Comparison of ENCODE assay signal across 9 cellular contexts in the genomic region with DNA sequence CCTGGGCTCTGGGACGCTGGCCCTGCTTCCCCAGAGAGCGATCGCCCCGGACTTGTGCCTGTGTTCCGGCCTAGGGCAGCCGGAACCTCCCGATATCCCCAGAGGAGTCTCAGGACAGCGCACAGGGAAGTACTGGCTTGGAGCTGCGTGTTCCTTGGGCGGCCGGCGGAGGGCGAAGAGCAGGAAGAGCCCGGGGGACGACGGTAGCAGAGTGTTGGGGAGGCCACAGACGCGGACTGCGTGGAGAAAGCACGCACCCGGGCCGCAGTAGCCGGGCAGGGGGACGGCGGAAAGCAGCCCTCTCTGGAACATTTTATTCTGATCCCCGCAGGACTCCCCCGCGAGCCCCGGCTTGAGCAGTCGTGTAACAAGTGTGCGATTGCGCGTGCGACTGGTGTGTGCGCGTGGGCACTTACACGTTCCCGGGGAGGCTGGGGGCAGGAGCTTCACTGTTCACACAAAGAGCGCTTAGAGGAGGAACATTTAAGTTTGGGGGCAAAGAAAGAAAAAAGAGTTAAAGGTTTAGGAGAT. TPM values are rescaled to one million over a fixed set of nuclear protein-coding genes. Genes with fewer than 3 reads are reported as not detected.
A peak's percentile ranks its signal among the peaks of the same experiment; 100 is the strongest.
DNase-seq lines count a peak whose midpoint lies in the region; ATAC-seq, FAIRE-seq and TF ChIP-seq lines count a peak whose summit lies in the region.
"Had no signal": no experiment of that assay in that cellular context is flagged by ENCODE, and none has a peak within 500 bp of the region (broad histone marks: within the 10 kb centered on the region; RNA-seq: fewer than 3 reads in every experiment).

No MANE protein-coding gene starts in this region.

- peak overlapping the region; percentile 57 for H3K4me3 ChIP-seq in BLaER1
- H3K4me3 ChIP-seq in K562: no peak overlapping the region

- H3K36me3 ChIP-seq in BLaER1: no peaks in the 10 kb centered on the region
- no peaks in the 10 kb centered on the region for H3K36me3 ChIP-seq in K562 (ENCODE audit: control insufficient read depth, insufficient read depth, low read length)

- CTCF ChIA-PET in K562 (lab: Yijun Ruan, JAX; ENCODE audit: low intra/inter-chr PET ratio) (interaction anchor here (0.7 to 7.0 kb wide), 2 partner anchors 312 to 673 kb away, joined by 3 to 150 read pairs; no protein-coding TSS in a partner anchor), RWPE1 (lab: Yijun Ruan, JAX) (interaction anchor here (0.6 kb wide), 1 partner anchor 327 kb away, joined by 3 read pairs; no protein-coding TSS in a partner anchor)

- no peak for TF ChIP-seq RAD21 in K562 (CRISPR knock-in tag; conservative IDR thresholded peaks at IDR 0.05 in 1 of 2, IDR thresholded peaks at IDR 0.05 in 1 of 2)

- H4K20me1 ChIP-seq in BLaER1 (peaks cover 8% of the 10 kb centered on the region; the same call in 1 of the 2 replicates), K562 (replicated peaks; ENCODE audit: control insufficient read depth, insufficient read depth, low read length) (peaks cover 8% of the 10 kb centered on the region; the same call in 1 of the 2 replicates)

- H3K9me3 ChIP-seq in BLaER1 (peaks cover 39% of the 10 kb centered on the region), K562 (replicated peaks; ENCODE audit: control insufficient read depth, insufficient read depth, low read depth, low read length) (no peaks in the 10 kb centered on the region)

- H3K4me2 ChIP-seq in BLaER1: peak overlapping the region; percentile 69
- H3K4me2 ChIP-seq in K562 (ENCODE audit: insufficient read depth, low read length): no peak overlapping the region

- H3K9me1 ChIP-seq in K562 (ENCODE audit: control insufficient read depth, insufficient read depth, low read length): no peaks in the 10 kb centered on the region

- H3K79me2 ChIP-seq in K562 (ENCODE audit: control insufficient read depth, insufficient read depth, low read length): no peaks in the 10 kb centered on the region

- ATAC-seq in K562: peak; percentile 33; the same call in 1 of the 3 replicates
- ATAC-seq in stimulated activated naive CD8-positive, alpha-beta T cell treated with anti-CD3 and anti-CD28 coated beads, Interleukin-15, Interleukin-2, amounts not matched to agents 100 U/mL and 50 U/mL, for 24 hours: no peak
- no peak for ATAC-seq in GM18519 (IDR thresholded peaks at IDR 0.05; ENCODE audit: low FRiP score, unreplicated experiment)

- intact Hi-C loops in K562 (cut with micrococcal nuclease): no loop called here

- H3K27me3 ChIP-seq in BLaER1 (peaks cover 76% of the 10 kb centered on the region), K562 (ENCODE audit: control insufficient read depth in 2 of 2, insufficient read depth in 2 of 2, low read length in 2 of 2) (peaks cover 40 to 62% of the 10 kb centered on the region in 2 experiments)

- no peak for FAIRE-seq in K562 (lab: Jason Lieb, UNC)
- FAIRE-seq: colon had no signal

- H3K27ac ChIP-seq in BLaER1: no peak overlapping the region
- H3K27ac ChIP-seq in K562 (ENCODE audit: extremely low read depth, low read depth, low read length): no peak overlapping the region
- H3K27ac ChIP-seq in RWPE1: no peak overlapping the region

- TF ChIP-seq EP300 in K562 (IDR thresholded peaks at IDR 0.05; ENCODE audit: low read length): no peak

- H3K4me1 ChIP-seq in BLaER1 (peaks cover 13% of the 10 kb centered on the region), K562 (replicated peaks in 1 of 2; ENCODE audit: control insufficient read depth in 2 of 2, insufficient read depth in 2 of 2, low read length in 2 of 2) (peaks cover 0 to 26% of the 10 kb centered on the region in 2 experiments; a peak in 2 of 5 replicates)

- in situ Hi-C loops in K562 (cut with MboI): loop anchor here (5.0 kb wide), 1 partner anchor 311 kb away; no protein-coding TSS in a partner anchor

- TF ChIP-seq POLR2A in K562 (conservative IDR thresholded peaks at IDR 0.05): no peak

- no peak overlapping the region for H2AFZ ChIP-seq in K562 (ENCODE audit: low read depth, low read length)

- DNase-seq in Kasumi-1 (lab: John Stamatoyannopoulos, UW) (peak; percentile 60 to 69), K562 (ENCODE audit: extremely low read depth in 1 of 4, low spot score in 3 of 4) (peak in 1 of 4 experiments; percentile 12), islet precursor cell (peak; percentile 88), RWPE1 (ENCODE audit: low spot score) (no peak), AML-193 (lab: John Stamatoyannopoulos, UW) (no peak)
- DNase-seq in stimulated activated naive CD8-positive, alpha-beta T cell treated with anti-CD3 and anti-CD28 coated beads, Interleukin-15, Interleukin-2, amounts not matched to agents 100 U/mL and 50 U/mL, for 24 hours: peak; percentile 28

- 13% methylated on average over 34 of the region's 39 CpGs for WGBS in K562 (ENCODE audit: insufficient coverage, low coverage, missing lambda C conversion rate)

- TF ChIP-seq CTCF in K562 (IDR thresholded peaks at IDR 0.05 in 2 of 3, conservative IDR thresholded peaks at IDR 0.05 in 1 of 3; ENCODE audit: insufficient read depth in 2 of 3, low read depth in 1 of 3, low read length in 3 of 3) (no peak), RWPE1 (conservative IDR thresholded peaks at IDR 0.05; ENCODE audit: low read depth) (no peak)

- POLR2A ChIA-PET in K562 (lab: Yijun Ruan, JAX) (interaction anchor here (0.7 kb wide), 1 partner anchor 91 kb away, joined by 3 read pairs; no protein-coding TSS in a partner anchor), RWPE1 (lab: Yijun Ruan, JAX; ENCODE audit: low non-redundant PET) (no interaction called here)

- H3K9ac ChIP-seq in BLaER1 (no peak overlapping the region), K562 (ENCODE audit: insufficient read depth in 1 of 2, low read depth in 2 of 2, low read length in 2 of 2) (no peak overlapping the region)

- BruUV-seq in K562 (replicated peaks; lab: Mats Ljungman, UMichigan): no TSS peak

TF ChIP-seq in K562, 482 proteins besides CTCF, POLR2A, EP300 and RAD21:
- TF ChIP-seq HNRNPLL (IDR thresholded peaks at IDR 0.05; ENCODE audit: low read depth, low read length, poor library complexity, severe bottlenecking) (peak; percentile 2), SIN3A (IDR thresholded peaks at IDR 0.05; ENCODE audit: borderline replicate concordance in 2 of 2, control insufficient read depth in 1 of 2, low read depth in 2 of 2, low read length in 2 of 2) (no peak)

RNA-seq across cellular contexts. Expression of gene NCR2, which starts 36.1 kb away (rescaled TPM):
- total RNA-seq in K562 (2011; cell fraction: chromatin; rRNA removed; ENCODE audit: low replicate concordance): not detected in 2 replicates
- total RNA-seq in K562 (2011; cell fraction: nucleolus; rRNA removed): not detected in 2 replicates
- not detected in 2 replicates for total RNA-seq in K562 (2011; cell fraction: nucleoplasm; rRNA removed)
- total RNA-seq in K562 (2014; rRNA removed) (not detected in 2 replicates), K562 (2014; rRNA removed; fragmentation: Illumina TruSeq; extraction: Trizol) (not detected in 2 replicates), K562 (2015; rRNA removed; fragmentation: Illumina TruSeq; extraction: Trizol) (not detected in 2 replicates), K562 (2021) (not detected in 2 replicates)
- polyA plus RNA-seq in K562 (2011; rRNA removed) (not detected in 2 replicates), K562 (2014; fragmentation: Illumina TruSeq; extraction: Trizol) (not detected in 2 replicates), K562 (2014; fragmentation: Nextera tagmentation; extraction: Ambion mirVana) (not detected), K562 (2014; rRNA removed) (not detected in 2 replicates)
- polyA plus RNA-seq in K562 (2011; cell fraction: cytosol; rRNA removed): not detected in 2 replicates
- not detected in 2 replicates for polyA plus RNA-seq in K562 (2011; cell fraction: nucleus; rRNA removed)
- polyA plus RNA-seq in K562 (2012): not detected in 2 replicates
- polyA minus RNA-seq in K562 (2011; rRNA and poly(A)+ RNA removed): not detected in 2 replicates
- not detected in 2 replicates for polyA minus RNA-seq in K562 (2011; cell fraction: cytosol; rRNA and poly(A)+ RNA removed)
- polyA minus RNA-seq in K562 (2011; cell fraction: nucleus; rRNA and poly(A)+ RNA removed): not detected in 2 replicates

Comparison
In these comparisons a context has a peak if more than half of its experiments do, and no peak if none do; other contexts are left out.
1. DNase-seq: peak in Kasumi-1 (2 of 2), islet precursor cell (single experiment) and stimulated activated naive CD8-positive, alpha-beta T cell treated with anti-CD3 and anti-CD28 coated beads, Interleukin-15, Interleukin-2, amounts not matched to agents 100 U/mL and 50 U/mL, for 24 hours (single experiment); none in RWPE1 (single experiment) and AML-193 (0 of 2).